1 cellular context compared by ENCODE assay signal in the genomic region with DNA sequence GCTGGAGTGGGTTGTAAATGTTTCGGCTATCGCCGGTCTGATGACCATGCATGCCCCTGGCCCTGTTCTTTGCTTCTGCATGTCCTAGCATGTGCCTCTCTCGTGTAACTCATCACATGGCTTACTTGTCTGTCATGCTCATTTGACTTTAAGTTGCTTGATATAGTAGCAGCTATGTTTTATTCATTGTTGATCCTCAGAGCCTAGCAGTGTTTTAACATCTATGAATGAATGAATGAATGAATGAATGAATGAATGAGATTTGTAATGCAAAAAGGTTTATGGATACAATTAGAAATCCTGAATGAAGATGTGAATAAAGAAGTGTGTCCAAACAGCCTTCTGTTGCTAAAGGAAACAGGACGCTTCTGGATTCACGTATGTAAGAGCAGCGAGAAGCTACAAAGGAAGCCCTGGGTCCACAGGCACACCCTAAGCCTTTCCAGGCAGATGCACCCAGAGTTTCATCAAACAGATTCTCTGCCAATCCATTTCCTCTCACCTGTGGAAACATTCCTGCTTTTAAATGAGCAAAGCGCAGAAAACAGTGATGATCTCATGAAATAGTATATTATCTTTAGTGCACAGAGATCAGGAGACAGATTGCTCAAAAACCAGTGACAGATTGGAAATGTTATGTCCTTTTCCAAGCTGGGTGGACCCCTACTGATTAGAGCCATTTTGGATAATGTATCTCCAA.
A peak's percentile ranks its signal among the peaks of the same experiment; 100 is the strongest.
TF ChIP-seq lines count a peak whose summit lies in the region.

No MANE protein-coding gene starts in this region.

TF ChIP-seq in GM12878, 131 proteins besides CTCF, POLR2A, EP300 and RAD21:
- TF ChIP-seq FOS (IDR thresholded peaks at IDR 0.05; ENCODE audit: borderline replicate concordance, extremely low read depth, insufficient read length) (no peak), ZNF24 (IDR thresholded peaks at IDR 0.05) (peak; percentile 74)
TF ChIP-seq in GM12878: peak in this region for 1.
